29 cellular contexts compared by ENCODE assay signal in the genomic region with DNA sequence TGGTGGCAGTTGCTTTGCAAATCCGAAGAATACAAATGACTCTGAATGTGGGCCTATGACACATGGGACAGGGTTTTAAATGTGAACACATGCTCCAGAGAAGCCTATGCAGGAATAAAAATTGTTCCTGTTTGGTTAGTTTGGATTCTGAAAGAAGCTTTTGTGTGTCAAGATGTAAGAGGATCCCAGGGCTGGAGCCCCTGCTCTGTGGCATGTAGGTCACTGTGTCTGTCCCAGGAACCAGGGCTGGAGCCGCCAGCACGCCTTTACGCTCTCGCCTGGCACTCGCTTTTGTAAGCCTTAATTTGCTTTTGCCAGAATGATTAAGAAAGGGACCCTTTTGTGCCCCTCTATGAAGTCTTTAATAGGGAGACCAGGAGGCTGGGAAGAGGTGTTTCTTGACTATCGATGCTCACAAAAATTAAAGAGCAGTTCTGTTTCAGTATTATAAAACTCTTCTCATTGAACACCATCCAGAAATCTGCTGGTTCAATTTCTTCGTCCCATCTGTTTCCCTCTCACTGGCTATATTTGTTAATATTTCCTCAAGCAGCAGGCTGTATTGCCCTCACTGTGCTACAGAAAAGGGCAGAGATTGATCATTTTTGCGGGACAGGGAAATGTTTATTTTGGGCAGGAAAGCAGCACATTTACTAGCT.
A peak's percentile ranks its signal among the peaks of the same experiment; 100 is the strongest.
DNase-seq lines count a peak whose midpoint lies in the region; ATAC-seq and TF ChIP-seq lines count a peak whose summit lies in the region.
"Had no signal": no experiment of that assay in that cellular context is flagged by ENCODE, and none has a peak within 500 bp of the region (broad histone marks: within the 10 kb centered on the region; RNA-seq: fewer than 3 reads in every experiment).

No MANE protein-coding gene starts in this region.

- intact Hi-C loops in dorsolateral prefrontal cortex (cut with DNase I) = no loop called here
- intact Hi-C loops in CD4-positive, alpha-beta memory T cell (cut with micrococcal nuclease) = no loop called here

- no peak for TF ChIP-seq CTCF in dorsolateral prefrontal cortex (IDR thresholded peaks at IDR 0.05 in 54 of 56, conservative IDR thresholded peaks at IDR 0.05 in 2 of 56; ENCODE audit: low read depth in 1 of 56, partially characterized antibody in 56 of 56)
- no peak for TF ChIP-seq CTCF in nephron (IDR thresholded peaks at IDR 0.05; ENCODE audit: unreplicated experiment in 3 of 3)

- peak overlapping the region in 32 of 59 donors; percentile 0 to 50 (median 26) for H3K4me3 ChIP-seq in dorsolateral prefrontal cortex
- H3K4me3 ChIP-seq in CD4-positive, alpha-beta memory T cell (ENCODE audit: low read length in 2 of 2) = no peak overlapping the region
- H3K4me3 ChIP-seq: HAP-1, left lung, stomach, thyroid gland, vagina had no signal

- CTCF ChIA-PET in CD4-positive, alpha-beta memory T cell (lab: Charles Lee; ENCODE audit: partially characterized antibody) = no interaction called here

- H3K4me3 Mint-ChIP-seq in nephron = peak overlapping the region in 2 of 3 experiments; percentile 9 to 40
- H3K4me3 Mint-ChIP-seq in CD4-positive, alpha-beta memory T cell = no peak overlapping the region
- H3K4me3 Mint-ChIP-seq: activated CD4-positive, alpha-beta T cell treated with anti-CD3 and anti-CD28 coated beads, Interleukin-2, amount 10 ng/mL, durations not matched to agents 24 days and 14 days; activated naive CD4-positive, alpha-beta T cell treated with anti-CD3 and anti-CD28 coated beads, Interleukin-2, amount 50 U/mL, for 24 hours; naive thymus-derived CD4-positive, alpha-beta T cell; WTC11 had no signal

- no peak for ATAC-seq in GM21526 (IDR thresholded peaks at IDR 0.05; ENCODE audit: low FRiP score, unreplicated experiment)
- ATAC-seq: left lung; naive thymus-derived CD4-positive, alpha-beta T cell; WTC11 had no signal

- POLR2A ChIA-PET in CD4-positive, alpha-beta memory T cell (lab: Charles Lee; ENCODE audit: partially characterized antibody) = no interaction called here

- H3K4me1 Mint-ChIP-seq in nephron = peaks cover 27% of the 10 kb centered on the region
- no peaks in the 10 kb centered on the region for H3K4me1 Mint-ChIP-seq in CD4-positive, alpha-beta memory T cell
- H3K4me1 Mint-ChIP-seq: activated CD4-positive, alpha-beta T cell treated with anti-CD3 and anti-CD28 coated beads, Interleukin-2, amount 10 ng/mL, durations not matched to agents 24 days and 14 days; activated naive CD4-positive, alpha-beta T cell treated with anti-CD3 and anti-CD28 coated beads, Interleukin-2, amount 50 U/mL, for 24 hours; naive thymus-derived CD4-positive, alpha-beta T cell; WTC11 had no signal

- DNase-seq in NCI-H526 (lab: John Stamatoyannopoulos, UW) = peak; percentile 23 to 35
- DNase-seq in dorsolateral prefrontal cortex = peak in 2 of 10 donors; percentile 12 to 20
- DNase-seq in putamen (ENCODE audit: low spot score) = peak; percentile 10
- no peak for DNase-seq in DMS153 treated with DMSO at 0.1 percent for 48 hours (lab: John Stamatoyannopoulos, UW; ENCODE audit: unreplicated experiment)
- no peak for DNase-seq in middle frontal gyrus (ENCODE audit: extremely low spot score, low spot score)
- no peak for DNase-seq in CD4-positive, alpha-beta memory T cell
- DNase-seq: activated CD4-positive, alpha-beta T cell treated with anti-CD3 and anti-CD28 coated beads, Interleukin-2, amount 10 ng/mL, durations not matched to agents 24 days and 14 days; amniotic stem cell; BE2C; DMS 273 treated with DMSO at 0.1 percent for 48 hours; effector memory CD4-positive, alpha-beta T cell; IMR-90; mesendoderm; MV-4-11; naive thymus-derived CD4-positive, alpha-beta T cell; NCI-H1436 treated with DMSO at 0.1 percent for 48 hours; NCI-H446 treated with DMSO at 0.1 percent for 48 hours; stimulated activated CD4-positive, alpha-beta T cell treated with anti-CD3 and anti-CD28 coated beads, Interleukin-4, amount 100 ng/mL, for 1 hour; stomach; T-helper 1 cell; thyroid gland had no signal

- no peaks in the 10 kb centered on the region for H3K4me1 ChIP-seq in CD4-positive, alpha-beta memory T cell (ENCODE audit: insufficient read depth, low read length)
- H3K4me1 ChIP-seq: BE2C, HAP-1, left lung, stomach, thyroid gland, vagina had no signal

- peak overlapping the region; percentile 3 to 64 (median 33) for H3K27ac Mint-ChIP-seq in nephron
- H3K27ac Mint-ChIP-seq in CD4-positive, alpha-beta memory T cell = no peak overlapping the region
- H3K27ac Mint-ChIP-seq: activated CD4-positive, alpha-beta T cell treated with anti-CD3 and anti-CD28 coated beads, Interleukin-2, amount 10 ng/mL, durations not matched to agents 24 days and 14 days; activated naive CD4-positive, alpha-beta T cell treated with anti-CD3 and anti-CD28 coated beads, Interleukin-2, amount 50 U/mL, for 24 hours; naive thymus-derived CD4-positive, alpha-beta T cell; WTC11 had no signal

- peak overlapping the region in 3 of 59 donors; percentile 18 to 54 (median 23) for H3K27ac ChIP-seq in dorsolateral prefrontal cortex
- H3K27ac ChIP-seq in CD4-positive, alpha-beta memory T cell (ENCODE audit: low read depth, low read length) = no peak overlapping the region
- H3K27ac ChIP-seq: left lung, RWPE1, stomach, thyroid gland, vagina had no signal

- H3K9me3 ChIP-seq in CD4-positive, alpha-beta memory T cell (ENCODE audit: control insufficient read depth in 1 of 2, low read length in 2 of 2) = no peaks in the 10 kb centered on the region
- H3K9me3 ChIP-seq: BE2C, HAP-1, left lung, stomach, thyroid gland, vagina had no signal

- H3K27me3 ChIP-seq in dorsolateral prefrontal cortex = peaks cover 0 to 3% (median 0%) of the 10 kb centered on the region in 45 donors
- H3K27me3 ChIP-seq in CD4-positive, alpha-beta memory T cell (ENCODE audit: insufficient read depth, low read length) = peaks cover 4% of the 10 kb centered on the region
- H3K27me3 ChIP-seq: thyroid gland, vagina had no signal

- peaks cover 17% of the 10 kb centered on the region for H3K27me3 Mint-ChIP-seq in nephron (ENCODE audit: low read depth)
- peaks cover 0 to 3% of the 10 kb centered on the region in 2 donors for H3K27me3 Mint-ChIP-seq in CD4-positive, alpha-beta memory T cell

- H3K9me3 Mint-ChIP-seq in nephron = no peaks in the 10 kb centered on the region
- peaks cover 0 to 8% (median 4%) of the 10 kb centered on the region in 8 donors for H3K9me3 Mint-ChIP-seq in CD4-positive, alpha-beta memory T cell
- H3K9me3 Mint-ChIP-seq: activated CD4-positive, alpha-beta T cell treated with anti-CD3 and anti-CD28 coated beads, Interleukin-2, amount 10 ng/mL, durations not matched to agents 24 days and 14 days; activated naive CD4-positive, alpha-beta T cell treated with anti-CD3 and anti-CD28 coated beads, Interleukin-2, amount 50 U/mL, for 24 hours; WTC11 had no signal

- no peaks in the 10 kb centered on the region for H3K36me3 Mint-ChIP-seq in nephron (ENCODE audit: low read depth)
- no peaks in the 10 kb centered on the region for H3K36me3 Mint-ChIP-seq in CD4-positive, alpha-beta memory T cell
- H3K36me3 Mint-ChIP-seq: activated naive CD4-positive, alpha-beta T cell treated with anti-CD3 and anti-CD28 coated beads, Interleukin-2, amount 50 U/mL, for 24 hours; naive thymus-derived CD4-positive, alpha-beta T cell; WTC11 had no signal

- no peaks in the 10 kb centered on the region for H3K36me3 ChIP-seq in CD4-positive, alpha-beta memory T cell (ENCODE audit: insufficient read depth, low read length)
- H3K36me3 ChIP-seq: BE2C, HAP-1, left lung, stomach, thyroid gland, vagina had no signal

Comparison
In these comparisons a context has a peak if more than half of its experiments do, and no peak if none do; other contexts are left out.
1. DNase-seq: peak in NCI-H526 (2 of 2) and putamen (single experiment); none in DMS153 treated with DMSO at 0.1 percent for 48 hours (single experiment), middle frontal gyrus (single experiment) and CD4-positive, alpha-beta memory T cell (0 of 5).
2. H3K4me3 ChIP-seq: peak in dorsolateral prefrontal cortex (32 of 59); none in CD4-positive, alpha-beta memory T cell (0 of 2).
3. H3K27ac Mint-ChIP-seq: peak in nephron (3 of 3); none in CD4-positive, alpha-beta memory T cell (0 of 7).
4. H3K4me3 Mint-ChIP-seq: peak in nephron (2 of 3); none in CD4-positive, alpha-beta memory T cell (0 of 8).